ENCODE assay signal across 8 cellular contexts in genomic region chr20:34516038-34516873, GRCh38. TPM values are rescaled to one million over a fixed set of nuclear protein-coding genes. Genes with fewer than 3 reads are reported as not detected.
DNase-seq lines count a peak whose midpoint lies in the region; ATAC-seq, FAIRE-seq and TF ChIP-seq lines count a peak whose summit lies in the region.

Gene DYNLRB1, plus strand, starts transcription at chr20:34516422. Its CDS starts 37 bp downstream, at chr20:34516459.

- 0 out of 2 replicates have a peak within 1 kb of the TSS, but pooled peaks have one; percentile 30 for H2AK5ac ChIP-seq in H1 (ENCODE audit: low read depth, low read length)
- peak within 1 kb of the TSS; percentile 80 for H2AK5ac ChIP-seq in mesenchymal stem cell (ENCODE audit: low read length, severe bottlenecking)

- FAIRE-seq in H1 (lab: Jason Lieb, UNC) = no peak

- H3K14ac ChIP-seq in H1 (ENCODE audit: insufficient read length) (no peak within 1 kb of the TSS), mesenchymal stem cell (ENCODE audit: low read length in 2 of 2) (peak within 1 kb of the TSS in 1 of 2 experiments; percentile 95)

- peak within 1 kb of the TSS; percentile 66 for H4K91ac ChIP-seq in H1 (replicated peaks; ENCODE audit: insufficient read length, low read length)
- H4K91ac ChIP-seq in mesenchymal stem cell (ENCODE audit: low read length) = peak within 1 kb of the TSS; percentile 88

- H3K79me2 ChIP-seq in H1 (ENCODE audit: control insufficient read depth in 1 of 2, insufficient read depth in 2 of 2, low read length in 2 of 2) = peaks cover 0 to 44% of the 10 kb centered on the region in 2 experiments; a peak in 3 of 4 replicates

- H3K4me3 ChIP-seq in HUES48 (ENCODE audit: low read depth, low read length) (peak within 1 kb of the TSS; percentile 95), NT2/D1 (ENCODE audit: insufficient read length, low read depth) (peak within 1 kb of the TSS; percentile 70), H1 (ENCODE audit: extremely low read depth in 1 of 4, insufficient read depth in 2 of 4, low read depth in 3 of 4, low read length in 4 of 4) (peak within 1 kb of the TSS; percentile 77 to 87 (median 82)), mesenchymal stem cell (ENCODE audit: insufficient read depth in 1 of 2, low read depth in 1 of 2, low read length in 2 of 2) (peak within 1 kb of the TSS; percentile 85 to 99)

- H2BK5ac ChIP-seq in H1 (ENCODE audit: low read depth, low read length) (peak within 1 kb of the TSS; percentile 79), mesenchymal stem cell (ENCODE audit: low read depth, low read length, poor library complexity, severe bottlenecking) (peak within 1 kb of the TSS; percentile 70)

- no peak within 1 kb of the TSS for H2BK120ac ChIP-seq in H1 (replicated peaks; ENCODE audit: low read depth, low read length)
- peak within 1 kb of the TSS; percentile 92 for H2BK120ac ChIP-seq in mesenchymal stem cell (ENCODE audit: low read depth, low read length)

- peaks cover 3 to 5% of the 10 kb centered on the region in 2 experiments for H4K20me1 ChIP-seq in H1 (replicated peaks in 1 of 2; ENCODE audit: control insufficient read depth in 1 of 2, insufficient read depth in 2 of 2, low read length in 2 of 2)

- H3K27me3 ChIP-seq in HUES48 (ENCODE audit: control insufficient read depth, insufficient read depth, low read length) (no peaks in the 10 kb centered on the region), NT2/D1 (ENCODE audit: insufficient read depth, insufficient read length) (no peaks in the 10 kb centered on the region), H1 (replicated peaks in 1 of 4; ENCODE audit: control insufficient read depth in 3 of 4, extremely low read depth in 1 of 4, insufficient read depth in 3 of 4, low read length in 3 of 4) (no peaks in the 10 kb centered on the region), mesenchymal stem cell (ENCODE audit: control insufficient read depth in 1 of 2, insufficient read depth in 1 of 2, low read length in 2 of 2) (no peaks in the 10 kb centered on the region)

- DNase-seq in COR-L47 (lab: John Stamatoyannopoulos, UW) = peak; percentile 96
- peak; percentile 96 for DNase-seq in NT2/D1 (ENCODE audit: low read depth, low spot score)
- peak; percentile 98 for DNase-seq in activated CD8-positive, alpha-beta memory T cell treated with anti-CD3 and anti-CD28 coated beads, Interleukin-2, amount 10 ng/mL, durations not matched to agents 7 days and 5 days
- DNase-seq in H1 (ENCODE audit: low read depth in 1 of 2, low spot score in 2 of 2) = peak; percentile 79 to 99
- DNase-seq in mesenchymal stem cell = peak; percentile 98
- DNase-seq in stimulated activated CD8-positive, alpha-beta memory T cell treated with anti-CD3 and anti-CD28 coated beads, Interleukin-12 subunit alpha, Interleukin-12 subunit beta, amount 100 ng/mL, for 24 hours (ENCODE audit: extremely low read depth) = peak; percentile 89

- peak within 1 kb of the TSS; percentile 21 for H3K4ac ChIP-seq in H1 (replicated peaks; ENCODE audit: insufficient read length, low read depth, low read length)
- H3K4ac ChIP-seq in mesenchymal stem cell (ENCODE audit: low read depth in 1 of 2, low read length in 2 of 2) = peak within 1 kb of the TSS; percentile 76 to 99

- H3K56ac ChIP-seq in H1 (replicated peaks; ENCODE audit: insufficient read length, low read depth, low read length) = peak within 1 kb of the TSS; percentile 80

- CTCF ChIA-PET in activated CD8-positive, alpha-beta memory T cell treated with anti-CD3 and anti-CD28 coated beads, Interleukin-2, amount 10 ng/mL, durations not matched to agents 7 days and 5 days (lab: Charles Lee) = interaction anchor here (0.7 to 7.7 kb wide), 19 partner anchors 10 to 326 kb away, joined by 3 to 110 read pairs (median 4); partner anchors contain the start of genes AHCY, ITCH and TP53INP2
- CTCF ChIA-PET in H1 (lab: Charles Lee; ENCODE audit: partially characterized antibody) = interaction anchor here (0.9 to 4.7 kb wide), 6 partner anchors 20 to 327 kb away, joined by 3 to 25 read pairs (median 4); no protein-coding TSS in a partner anchor

- H4K8ac ChIP-seq in H1 (ENCODE audit: extremely low read depth, insufficient read depth, low read length) = peak within 1 kb of the TSS; percentile 99
- H4K8ac ChIP-seq in mesenchymal stem cell (ENCODE audit: low read length) = peak within 1 kb of the TSS; percentile 93

- H2AFZ ChIP-seq in H1 (ENCODE audit: low read length) (peak within 1 kb of the TSS; percentile 94), mesenchymal stem cell (ENCODE audit: low read depth, low read length) (no peak within 1 kb of the TSS)

- TF ChIP-seq CTCF in H1 (IDR thresholded peaks at IDR 0.05; ENCODE audit: control extremely low read depth in 1 of 3, insufficient read depth in 1 of 3, low read depth in 1 of 3, low read length in 3 of 3) = no peak

- WGBS in H1 (ENCODE audit: extremely low coverage in 1 of 2, insufficient coverage in 1 of 2, insufficient read length in 1 of 2, insufficient replicate concordance in 2 of 2, low coverage in 1 of 2, low lambda C conversion rate in 2 of 2, missing lambda C conversion rate in 1 of 2), 2 experiments = 3% methylated on average over 58 of the region's 61 CpGs; no CpG with 5 or more reads in 1 of the 2 experiments
- WGBS in mesenchymal stem cell = under 1% methylated on average over 59 of the region's 61 CpGs

- H3K4me1 ChIP-seq in HUES48 (ENCODE audit: control insufficient read depth, insufficient read depth, low read length) (0 out of 2 replicates have a peak, but pooled peaks cover 5% of the 10 kb centered on the region), NT2/D1 (ENCODE audit: insufficient read depth, insufficient read length) (no peaks in the 10 kb centered on the region), H1 (replicated peaks in 1 of 4; ENCODE audit: control insufficient read depth in 3 of 4, insufficient read depth in 4 of 4, low read length in 3 of 4) (peaks cover 0 to 3% (median 3%) of the 10 kb centered on the region in 4 experiments; a peak in 3 of 7 replicates), mesenchymal stem cell (ENCODE audit: control insufficient read depth, insufficient read depth, low read depth, low read length) (peaks cover 9% of the 10 kb centered on the region)

- no peaks in the 10 kb centered on the region for H3K9me3 Mint-ChIP-seq in activated CD8-positive, alpha-beta memory T cell treated with anti-CD3 and anti-CD28 coated beads, Interleukin-2, amount 10 ng/mL, durations not matched to agents 7 days and 5 days (ENCODE audit: low read depth)

- TF ChIP-seq RAD21 in H1 (IDR thresholded peaks at IDR 0.05 in 1 of 2, conservative IDR thresholded peaks at IDR 0.05 in 1 of 2; ENCODE audit: low read depth in 2 of 2, low read length in 2 of 2) = no peak

- POLR2A ChIA-PET in H1 (lab: Charles Lee; ENCODE audit: partially characterized antibody) = interaction anchor here (0.5 to 3.3 kb wide), 16 partner anchors 11 to 404 kb away, joined by 3 to 15 read pairs (median 4); partner anchors contain the start of genes AHCY, EIF2S2, ITCH and TP53INP2

- peaks cover 14% of the 10 kb centered on the region; the same call in 1 of the 2 replicates for H3K36me3 ChIP-seq in HUES48 (ENCODE audit: control insufficient read depth, insufficient read depth, low read length)
- H3K36me3 ChIP-seq in NT2/D1 (ENCODE audit: insufficient read depth, insufficient read length, low read length) = peaks cover 29% of the 10 kb centered on the region
- H3K36me3 ChIP-seq in H1 (ENCODE audit: control insufficient read depth in 2 of 4, insufficient read depth in 4 of 4, low read length in 3 of 4) = no peaks in the 10 kb centered on the region; a peak in 1 of 8 replicates
- peaks cover 3 to 42% of the 10 kb centered on the region in 2 experiments for H3K36me3 ChIP-seq in mesenchymal stem cell (ENCODE audit: control insufficient read depth in 1 of 2, insufficient read depth in 2 of 2, low read depth in 1 of 2, low read length in 2 of 2)

- H3K18ac ChIP-seq in H1 (ENCODE audit: extremely low read depth, low read length) (peak within 1 kb of the TSS; percentile 96), mesenchymal stem cell (ENCODE audit: low read depth in 1 of 2, low read length in 2 of 2) (peak within 1 kb of the TSS; percentile 97 to 98)

- H3K4me2 ChIP-seq in H1 (ENCODE audit: insufficient read depth in 1 of 2, low read depth in 2 of 2, low read length in 2 of 2) (peak within 1 kb of the TSS; percentile 77 to 81), mesenchymal stem cell (ENCODE audit: low read length, poor library complexity, severe bottlenecking) (peak within 1 kb of the TSS; percentile 71)

- no peak for TF ChIP-seq EP300 in H1 (IDR thresholded peaks at IDR 0.05; ENCODE audit: borderline replicate concordance in 1 of 2, low read depth in 2 of 2, low read length in 2 of 2)

- peaks cover 10% of the 10 kb centered on the region for H3K23me2 ChIP-seq in H1 (ENCODE audit: low read depth, low read length)

- H4K5ac ChIP-seq in H1 (ENCODE audit: insufficient read length, low read depth, low read length) = peak within 1 kb of the TSS; percentile 86

- no peaks in the 10 kb centered on the region for H3K79me1 ChIP-seq in H1 (ENCODE audit: low read depth, low read length)
- H3K79me1 ChIP-seq in mesenchymal stem cell (replicated peaks; ENCODE audit: low read length, poor library complexity, severe bottlenecking) = peaks cover 5% of the 10 kb centered on the region

- H3K9ac ChIP-seq in HUES48 (ENCODE audit: low read depth, low read length) = peak within 1 kb of the TSS; percentile 81
- peak within 1 kb of the TSS; percentile 91 for H3K9ac ChIP-seq in NT2/D1 (ENCODE audit: insufficient read length, low read depth)
- peak within 1 kb of the TSS; percentile 76 to 89 (median 82) for H3K9ac ChIP-seq in H1 (replicated peaks in 1 of 4; ENCODE audit: extremely low read depth in 1 of 4, low read depth in 3 of 4, low read length in 3 of 4)
- H3K9ac ChIP-seq in mesenchymal stem cell (ENCODE audit: low read length) = peak within 1 kb of the TSS; percentile 100

- H3K23ac ChIP-seq in H1 (ENCODE audit: insufficient read length) (no peak within 1 kb of the TSS), mesenchymal stem cell (ENCODE audit: low read length in 2 of 2) (peak within 1 kb of the TSS in 1 of 2 experiments; percentile 50)

- no peak within 1 kb of the TSS for H2BK20ac ChIP-seq in H1 (ENCODE audit: low read length)

- H3K36me3 Mint-ChIP-seq in activated CD8-positive, alpha-beta memory T cell treated with anti-CD3 and anti-CD28 coated beads, Interleukin-2, amount 10 ng/mL, durations not matched to agents 7 days and 5 days = peaks cover 13% of the 10 kb centered on the region

- H3K4me3 Mint-ChIP-seq in activated CD8-positive, alpha-beta memory T cell treated with anti-CD3 and anti-CD28 coated beads, Interleukin-2, amount 10 ng/mL, durations not matched to agents 7 days and 5 days = peak within 1 kb of the TSS; percentile 96

- peaks cover 28% of the 10 kb centered on the region for H3K4me1 Mint-ChIP-seq in activated CD8-positive, alpha-beta memory T cell treated with anti-CD3 and anti-CD28 coated beads, Interleukin-2, amount 10 ng/mL, durations not matched to agents 7 days and 5 days

- peak; percentile 70 for ATAC-seq in GM21381 (IDR thresholded peaks at IDR 0.05; ENCODE audit: unreplicated experiment)
- ATAC-seq in activated CD8-positive, alpha-beta memory T cell treated with anti-CD3 and anti-CD28 coated beads, Interleukin-2, amount 10 ng/mL, durations not matched to agents 7 days and 5 days = peak; percentile 89

- H2BK15ac ChIP-seq in H1 (ENCODE audit: low read length) (no peak within 1 kb of the TSS), mesenchymal stem cell (ENCODE audit: low read depth, poor library complexity, severe bottlenecking) (peak within 1 kb of the TSS; percentile 63)

- H2BK12ac ChIP-seq in H1 (ENCODE audit: low read depth, low read length) = no peak within 1 kb of the TSS; the same call in 1 of the 2 replicates
- no peak within 1 kb of the TSS for H2BK12ac ChIP-seq in mesenchymal stem cell (ENCODE audit: low read length in 2 of 2)

- H3K9me3 ChIP-seq in HUES48 (ENCODE audit: control insufficient read depth, insufficient read depth, low read length) (no peaks in the 10 kb centered on the region), NT2/D1 (ENCODE audit: insufficient read depth, low read length) (no peaks in the 10 kb centered on the region), H1 (ENCODE audit: insufficient read depth in 2 of 2, low read depth in 1 of 2, low read length in 1 of 2) (no peaks in the 10 kb centered on the region), mesenchymal stem cell (ENCODE audit: control insufficient read depth, low read length) (no peaks in the 10 kb centered on the region)

- H3K27me3 Mint-ChIP-seq in activated CD8-positive, alpha-beta memory T cell treated with anti-CD3 and anti-CD28 coated beads, Interleukin-2, amount 10 ng/mL, durations not matched to agents 7 days and 5 days = no peaks in the 10 kb centered on the region

- H3K27ac ChIP-seq in HUES48 (ENCODE audit: low read depth, low read length) (peak within 1 kb of the TSS; percentile 91), H1 (ENCODE audit: low read depth, low read length) (peak within 1 kb of the TSS; percentile 74), mesenchymal stem cell (ENCODE audit: low read length, poor library complexity, severe bottlenecking) (peak within 1 kb of the TSS; percentile 98)

- peak within 1 kb of the TSS; percentile 97 for H3K27ac Mint-ChIP-seq in activated CD8-positive, alpha-beta memory T cell treated with anti-CD3 and anti-CD28 coated beads, Interleukin-2, amount 10 ng/mL, durations not matched to agents 7 days and 5 days

- peak; percentile 76 to 77 for TF ChIP-seq POLR2A in H1 (IDR thresholded peaks at IDR 0.05; ENCODE audit: control extremely low read depth in 1 of 2, low read depth in 2 of 2, low read length in 2 of 2)

RNA-seq across cellular contexts. Expression of gene DYNLRB1, which starts in this region (rescaled TPM):
- total RNA-seq in activated CD8-positive, alpha-beta memory T cell treated with anti-CD3 and anti-CD28 coated beads, Interleukin-2, amount 10 ng/mL, durations not matched to agents 7 days and 5 days = 10 to 100 TPM; 88.5 to 93.6 TPM
- total RNA-seq in H1 (2021; fragmentation: NEBNext Ultra II Directional; extraction: Animal tissue kit (Norgen Biotek cat#: 25700)) = 107 and 109 TPM in 2 replicates
- polyA plus RNA-seq in H1 (2011; rRNA removed) = 206 and 214 TPM in 2 replicates
- polyA plus RNA-seq in H1 (2011; cell fraction: cytosol; rRNA removed) = 156 TPM
- polyA plus RNA-seq in H1 (2011; cell fraction: nucleus; rRNA removed) = 142 TPM
- polyA plus RNA-seq in H1 (2012, experiment 1 of 2) = 208 to 280 TPM (median 256 TPM) in 4 replicates
- 422 TPM for polyA plus RNA-seq in H1 (2012, experiment 2 of 2)
- 190 TPM for polyA plus RNA-seq in H1 (2013, experiment 1 of 2)
- 197 TPM for polyA plus RNA-seq in H1 (2013, experiment 2 of 2)
- 114 and 160 TPM in 2 replicates for polyA minus RNA-seq in H1 (2011; rRNA and poly(A)+ RNA removed)
- polyA minus RNA-seq in H1 (2011; cell fraction: cytosol; rRNA and poly(A)+ RNA removed) = 51.7 TPM
- 56.9 TPM for polyA minus RNA-seq in H1 (2011; cell fraction: nucleus; rRNA and poly(A)+ RNA removed)
- 344 TPM for polyA plus RNA-seq in mesenchymal stem cell (2013, experiment 1 of 2)
- 339 TPM for polyA plus RNA-seq in mesenchymal stem cell (2013, experiment 2 of 2)

Comparison
In these comparisons a context has a peak if more than half of its experiments do, and no peak if none do; other contexts are left out.
1. Peak in every context shown above with its lines: DNase-seq, ATAC-seq, H3K4me3 ChIP-seq and H3K27ac ChIP-seq.